Comparison of ENCODE assay signal across 1 cellular context in genomic region chr13:100392709-100393630, GRCh38.
TF ChIP-seq lines count a peak whose summit lies in the region.

No MANE protein-coding gene starts in this region.

TF ChIP-seq in K562, 482 proteins besides CTCF, POLR2A, EP300 and RAD21 (continued from another document and continues in another):
- TF ChIP-seq ZNF384 (IDR thresholded peaks at IDR 0.05; ENCODE audit: low read depth, low read length) (peak; percentile 55; the same call in 1 of the 2 replicates), SMARCA4 (IDR thresholded peaks at IDR 0.05) (peak; percentile 96), TRIM24 (IDR thresholded peaks at IDR 0.05) (peak; percentile 49 to 68; a peak in 3 of 4 replicates), SMARCC2 (IDR thresholded peaks at IDR 0.05; ENCODE audit: low read depth) (peak; percentile 97), ZNF644 (tag; IDR thresholded peaks at IDR 0.05; ENCODE audit: low read depth) (peak; percentile 30; the same call in 1 of the 2 replicates), SMAD4 (CRISPR knock-in tag; conservative IDR thresholded peaks at IDR 0.05) (0 out of 2 replicates have a peak, but pooled peaks have one; percentile 28), CUX1 (CRISPR knock-in tag; IDR thresholded peaks at IDR 0.05) (0 out of 2 replicates have a peak, but pooled peaks have one; percentile 33), CBFA2T2 (conservative IDR thresholded peaks at IDR 0.05) (no peak), TCF7L2 (IDR thresholded peaks at IDR 0.05; ENCODE audit: low read depth, low read length) (no peak), NR2C1 (IDR thresholded peaks at IDR 0.05) (peak; percentile 21; the same call in 1 of the 2 replicates), NR2C1 (tag; IDR thresholded peaks at IDR 0.05) (peak; percentile 74; the same call in 1 of the 2 replicates), ZSCAN32 (CRISPR knock-in tag; IDR thresholded peaks at IDR 0.05) (no peak), PML (IDR thresholded peaks at IDR 0.05; ENCODE audit: low read length) (0 out of 2 replicates have a peak, but pooled peaks have one; percentile 25), PPARD (CRISPR knock-in tag; IDR thresholded peaks at IDR 0.05) (no peak), FUS (optimal IDR thresholded peaks at IDR 0.05; ENCODE audit: low read depth, low read length) (no peak), NFIC (IDR thresholded peaks at IDR 0.05) (no peak), POU5F1 (IDR thresholded peaks at IDR 0.05; ENCODE audit: borderline replicate concordance, low read depth, low read length, partially characterized antibody) (no peak), USF1 (CRISPR knock-in tag; IDR thresholded peaks at IDR 0.05) (no peak), ZBTB34 (CRISPR knock-in tag; IDR thresholded peaks at IDR 0.05) (no peak), FOXA3 (CRISPR knock-in tag; conservative IDR thresholded peaks at IDR 0.05 in 1 of 2, IDR thresholded peaks at IDR 0.05 in 1 of 2) (no peak), NEUROD1 (IDR thresholded peaks at IDR 0.05; ENCODE audit: borderline replicate concordance, low read depth, low read length, partially characterized antibody) (peak; percentile 75), TCFL5 (CRISPR knock-in tag; conservative IDR thresholded peaks at IDR 0.05) (no peak), FOS (IDR thresholded peaks at IDR 0.05; ENCODE audit: extremely low read depth, insufficient read length) (peak; percentile 92), CREM (IDR thresholded peaks at IDR 0.05; ENCODE audit: low read depth) (peak; percentile 53; the same call in 1 of the 2 replicates), ETV5 (CRISPR knock-in tag; IDR thresholded peaks at IDR 0.05; ENCODE audit: low read depth) (peak; percentile 71), ESRRA (IDR thresholded peaks at IDR 0.05; ENCODE audit: borderline replicate concordance, low read depth) (peak; percentile 100), SMARCE1 (IDR thresholded peaks at IDR 0.05) (peak; percentile 98), ZNF347 (CRISPR knock-in tag; IDR thresholded peaks at IDR 0.05; ENCODE audit: low read depth) (no peak), TAF9B (IDR thresholded peaks at IDR 0.05; ENCODE audit: partially characterized antibody) (peak; percentile 24), MAFG (tag; conservative IDR thresholded peaks at IDR 0.05) (peak; percentile 41), FOXK2 (conservative IDR thresholded peaks at IDR 0.05 in 1 of 2, IDR thresholded peaks at IDR 0.05 in 1 of 2; ENCODE audit: low read depth in 2 of 2) (no peak), TBL1XR1 (IDR thresholded peaks at IDR 0.05; ENCODE audit: low read length in 2 of 2) (no peak), NR0B1 (IDR thresholded peaks at IDR 0.05; ENCODE audit: partially characterized antibody) (no peak), E2F4 (CRISPR knock-in tag; IDR thresholded peaks at IDR 0.05; ENCODE audit: low read depth) (no peak), POLR2H (tag; IDR thresholded peaks at IDR 0.05; ENCODE audit: low read depth) (peak; percentile 49; the same call in 1 of the 2 replicates), ZNF280A (IDR thresholded peaks at IDR 0.05; ENCODE audit: low read depth, partially characterized antibody) (no peak), TBP (optimal IDR thresholded peaks at IDR 0.05; ENCODE audit: low read depth, low read length) (peak; percentile 51), PTBP1 (IDR thresholded peaks at IDR 0.05; ENCODE audit: low read depth, low read length) (no peak), HMBOX1 (IDR thresholded peaks at IDR 0.05) (peak; percentile 86), ZNF121 (CRISPR knock-in tag; conservative IDR thresholded peaks at IDR 0.05) (no peak), FOXJ3 (CRISPR knock-in tag; IDR thresholded peaks at IDR 0.05) (no peak), RCOR1 (IDR thresholded peaks at IDR 0.05; ENCODE audit: borderline replicate concordance in 1 of 2, low read depth in 2 of 2, low read length in 2 of 2) (peak in 1 of 2 experiments; percentile 40; a peak in 1 of 4 replicates), HDAC6 (IDR thresholded peaks at IDR 0.05; ENCODE audit: low read depth, low read length) (no peak), PHF8 (IDR thresholded peaks at IDR 0.05; ENCODE audit: borderline replicate concordance, low read length) (no peak), ILK (tag; IDR thresholded peaks at IDR 0.05; ENCODE audit: borderline replicate concordance, low read depth) (no peak), RNF2 (IDR thresholded peaks at IDR 0.05) (0 out of 2 replicates have a peak, but pooled peaks have one; percentile 37), CHAMP1 (IDR thresholded peaks at IDR 0.05) (no peak), BRD4 (IDR thresholded peaks at IDR 0.05) (0 out of 2 replicates have a peak, but pooled peaks have one; percentile 22), GTF2E2 (tag; IDR thresholded peaks at IDR 0.05) (peak; percentile 57; the same call in 1 of the 2 replicates), GATA2 (CRISPR knock-in tag; IDR thresholded peaks at IDR 0.05) (no peak), DPF2 (IDR thresholded peaks at IDR 0.05) (peak; percentile 97)
